ENCODE assay signal across 2 cellular contexts in the genomic region with DNA sequence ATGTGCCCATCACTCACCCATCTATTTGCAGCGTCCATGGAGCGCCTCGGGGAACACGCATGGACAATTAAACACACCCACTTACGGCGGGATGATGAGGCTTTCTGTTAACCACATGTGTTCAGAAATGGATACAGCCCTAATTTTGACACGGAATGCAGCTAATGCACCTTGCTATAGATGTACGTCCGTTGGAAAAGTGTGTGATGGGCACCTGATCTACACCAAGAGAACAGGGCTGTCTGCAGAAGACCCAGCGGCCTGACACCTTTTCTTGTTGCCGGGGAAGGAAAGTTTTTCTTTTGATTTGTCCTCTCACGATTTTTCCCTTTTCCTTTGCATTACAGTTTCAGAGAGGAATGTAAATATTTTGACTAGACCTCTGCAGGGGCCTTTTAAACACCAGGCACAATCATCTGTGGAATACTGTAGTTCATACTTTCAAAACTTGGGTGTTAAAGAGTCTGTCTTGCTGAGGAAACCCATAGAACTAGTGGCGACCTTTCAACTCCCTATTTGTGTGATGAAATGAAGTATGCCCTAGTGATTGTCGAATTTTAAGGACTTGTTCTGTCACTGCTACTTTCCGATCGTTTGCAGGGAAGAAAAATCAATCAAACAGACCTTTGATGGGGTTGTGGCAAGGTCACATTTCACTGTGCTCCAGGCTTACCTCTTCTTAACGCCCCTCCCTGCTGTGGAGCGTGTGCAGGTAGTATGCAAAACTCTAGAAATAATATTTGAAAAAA.
A peak's percentile ranks its signal among the peaks of the same experiment; 100 is the strongest.
TF ChIP-seq lines count a peak whose summit lies in the region.

No MANE protein-coding gene starts in this region.

TF ChIP-seq in SK-N-SH, 30 proteins besides CTCF, POLR2A, EP300 and RAD21:
- 0 out of 2 replicates have a peak, but pooled peaks have one; percentile 15 for TF ChIP-seq EZH2phosphoT487 (IDR thresholded peaks at IDR 0.05; ENCODE audit: borderline replicate concordance, low read depth)
- no peak for TF ChIP-seq MEF2A (IDR thresholded peaks at IDR 0.05; ENCODE audit: borderline replicate concordance, low read depth)
TF ChIP-seq in SK-N-SH: peak in this region for 1.

TF ChIP-seq in SK-N-SH treated with all-trans-retinoic acid at 6 μM for 48 hours, 23 proteins besides CTCF, POLR2A, EP300 and RAD21:
- TF ChIP-seq ZFP3 (CRISPR knock-in tag; IDR thresholded peaks at IDR 0.05) (no peak), TSHZ2 (CRISPR knock-in tag; IDR thresholded peaks at IDR 0.05) (no peak), ZC3H10 (CRISPR knock-in tag; IDR thresholded peaks at IDR 0.05) (no peak), SNAI2 (CRISPR knock-in tag; IDR thresholded peaks at IDR 0.05) (no peak), ARNTL (CRISPR knock-in tag; IDR thresholded peaks at IDR 0.05; ENCODE audit: borderline replicate concordance, low read depth) (no peak), OSR1 (CRISPR knock-in tag; IDR thresholded peaks at IDR 0.05) (no peak), PPARA (CRISPR knock-in tag; IDR thresholded peaks at IDR 0.05; ENCODE audit: borderline replicate concordance) (no peak), CSRNP3 (CRISPR knock-in tag; IDR thresholded peaks at IDR 0.05) (no peak), ZNF8 (CRISPR knock-in tag; IDR thresholded peaks at IDR 0.05) (no peak), ZNF565 (CRISPR knock-in tag; conservative IDR thresholded peaks at IDR 0.05; ENCODE audit: low read depth) (no peak), BACH2 (CRISPR knock-in tag; IDR thresholded peaks at IDR 0.05; ENCODE audit: borderline replicate concordance) (no peak)
- TF ChIP-seq, protein P1, sequence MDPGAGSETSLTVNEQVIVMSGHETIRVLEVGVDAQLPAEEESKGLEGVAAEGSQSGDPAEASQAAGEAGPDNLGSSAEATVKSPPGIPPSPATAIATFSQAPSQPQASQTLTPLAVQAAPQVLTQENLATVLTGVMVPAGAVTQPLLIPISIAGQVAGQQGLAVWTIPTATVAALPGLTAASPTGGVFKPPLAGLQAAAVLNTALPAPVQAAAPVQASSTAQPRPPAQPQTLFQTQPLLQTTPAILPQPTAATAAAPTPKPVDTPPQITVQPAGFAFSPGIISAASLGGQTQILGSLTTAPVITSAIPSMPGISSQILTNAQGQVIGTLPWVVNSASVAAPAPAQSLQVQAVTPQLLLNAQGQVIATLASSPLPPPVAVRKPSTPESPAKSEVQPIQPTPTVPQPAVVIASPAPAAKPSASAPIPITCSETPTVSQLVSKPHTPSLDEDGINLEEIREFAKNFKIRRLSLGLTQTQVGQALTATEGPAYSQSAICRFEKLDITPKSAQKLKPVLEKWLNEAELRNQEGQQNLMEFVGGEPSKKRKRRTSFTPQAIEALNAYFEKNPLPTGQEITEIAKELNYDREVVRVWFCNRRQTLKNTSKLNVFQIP (CRISPR knock-in tag; IDR thresholded peaks at IDR 0.05; ENCODE audit: borderline replicate concordance, low read depth): no peak
- TF ChIP-seq, protein P2, sequence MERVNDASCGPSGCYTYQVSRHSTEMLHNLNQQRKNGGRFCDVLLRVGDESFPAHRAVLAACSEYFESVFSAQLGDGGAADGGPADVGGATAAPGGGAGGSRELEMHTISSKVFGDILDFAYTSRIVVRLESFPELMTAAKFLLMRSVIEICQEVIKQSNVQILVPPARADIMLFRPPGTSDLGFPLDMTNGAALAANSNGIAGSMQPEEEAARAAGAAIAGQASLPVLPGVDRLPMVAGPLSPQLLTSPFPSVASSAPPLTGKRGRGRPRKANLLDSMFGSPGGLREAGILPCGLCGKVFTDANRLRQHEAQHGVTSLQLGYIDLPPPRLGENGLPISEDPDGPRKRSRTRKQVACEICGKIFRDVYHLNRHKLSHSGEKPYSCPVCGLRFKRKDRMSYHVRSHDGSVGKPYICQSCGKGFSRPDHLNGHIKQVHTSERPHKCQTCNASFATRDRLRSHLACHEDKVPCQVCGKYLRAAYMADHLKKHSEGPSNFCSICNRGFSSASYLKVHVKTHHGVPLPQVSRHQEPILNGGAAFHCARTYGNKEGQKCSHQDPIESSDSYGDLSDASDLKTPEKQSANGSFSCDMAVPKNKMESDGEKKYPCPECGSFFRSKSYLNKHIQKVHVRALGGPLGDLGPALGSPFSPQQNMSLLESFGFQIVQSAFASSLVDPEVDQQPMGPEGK (CRISPR knock-in tag; IDR thresholded peaks at IDR 0.05; ENCODE audit: borderline replicate concordance): no peak
